ENCODE assay signal across 15 cellular contexts in genomic region chr7:82362129-82362528, GRCh38.
DNase-seq lines count a peak whose midpoint lies in the region; ATAC-seq, FAIRE-seq and TF ChIP-seq lines count a peak whose summit lies in the region.
"Had no signal": no experiment of that assay in that cellular context is flagged by ENCODE, and none has a peak within 500 bp of the region (broad histone marks: within the 10 kb centered on the region; RNA-seq: fewer than 3 reads in every experiment).

No MANE protein-coding gene starts in this region.

- H3K36me3 Mint-ChIP-seq in HFFc6 (ENCODE audit: low read depth) (no peaks in the 10 kb centered on the region), glutamatergic neuron (ENCODE audit: unreplicated experiment) (no peaks in the 10 kb centered on the region)

- no peak for TF ChIP-seq CTCF in HFFc6 (IDR thresholded peaks at IDR 0.05)
- no peak for TF ChIP-seq CTCF in glutamatergic neuron (IDR thresholded peaks at IDR 0.05; ENCODE audit: partially characterized antibody, unreplicated experiment)
- TF ChIP-seq CTCF in GM13977 (IDR thresholded peaks at IDR 0.05; ENCODE audit: extremely low read depth, insufficient read depth, missing control alignments), result no peak

- H3K9me3 ChIP-seq in SJCRH30 (replicated peaks), result peaks cover 3% of the 10 kb centered on the region; the same call in 1 of the 2 replicates
- H3K9me3 ChIP-seq: spleen had no signal

- in situ Hi-C loops in GM13977 (cut with MboI; ENCODE audit: low pct_unique_long_range_greater_than_20kb, low sequenced_read_pairs, unreplicated experiment), result no loop called here

- no peak overlapping the region for H3K4me3 ChIP-seq in SJCRH30
- H3K4me3 ChIP-seq: spleen had no signal

- no peak overlapping the region for H3K27ac ChIP-seq in SJCRH30
- H3K27ac ChIP-seq: spleen had no signal

- H3K9me3 Mint-ChIP-seq in HFFc6, result no peaks in the 10 kb centered on the region; the same call in 1 of the 2 replicates
- peaks cover 9% of the 10 kb centered on the region for H3K9me3 Mint-ChIP-seq in glutamatergic neuron (ENCODE audit: unreplicated experiment)
- H3K9me3 Mint-ChIP-seq: stimulated activated naive CD8-positive, alpha-beta T cell treated with anti-CD3 and anti-CD28 coated beads, Interleukin-15, Interleukin-2, amounts not matched to agents 100 ng/mL and 50 ng/mL, for 24 hours had no signal

- DNase-seq in AG08396 (ENCODE audit: low spot score) (peak; percentile 16), HFFc6 (peak; percentile 73), amniotic epithelial cell (ENCODE audit: low read depth) (peak; percentile 34), glutamatergic neuron (no peak), GM13977 (ENCODE audit: low spot score) (no peak), RCC 7860 (ENCODE audit: low spot score) (no peak), SJCRH30 (no peak)
- DNase-seq: activated CD8-positive, alpha-beta T cell treated with anti-CD3 and anti-CD28 coated beads, Interleukin-2, amount 10 ng/mL, durations not matched to agents 7 days and 5 days; aorta; kidney glomerular epithelial cell; NCI-H1092; NCI-H446; spleen had no signal

- no peaks in the 10 kb centered on the region for H3K4me1 ChIP-seq in SJCRH30
- H3K4me1 ChIP-seq: spleen had no signal

- H3K27ac Mint-ChIP-seq in HFFc6, result peak overlapping the region; percentile 79
- peak overlapping the region; percentile 15 for H3K27ac Mint-ChIP-seq in glutamatergic neuron (ENCODE audit: unreplicated experiment)
- H3K27ac Mint-ChIP-seq: activated CD8-positive, alpha-beta T cell treated with anti-CD3 and anti-CD28 coated beads, Interleukin-2, amount 10 ng/mL, durations not matched to agents 7 days and 5 days; stimulated activated naive CD8-positive, alpha-beta T cell treated with anti-CD3 and anti-CD28 coated beads, Interleukin-15, Interleukin-2, amounts not matched to agents 100 ng/mL and 50 ng/mL, for 24 hours had no signal

- H3K4me1 Mint-ChIP-seq in HFFc6 (ENCODE audit: low read depth) (peaks cover 29% of the 10 kb centered on the region), glutamatergic neuron (ENCODE audit: low read depth, unreplicated experiment) (peaks cover 64% of the 10 kb centered on the region)

- H3K4me3 Mint-ChIP-seq in HFFc6, result peak overlapping the region; percentile 70
- H3K4me3 Mint-ChIP-seq in glutamatergic neuron (ENCODE audit: unreplicated experiment), result no peak overlapping the region
- H3K4me3 Mint-ChIP-seq: activated CD8-positive, alpha-beta T cell treated with anti-CD3 and anti-CD28 coated beads, Interleukin-2, amount 10 ng/mL, durations not matched to agents 7 days and 5 days; stimulated activated naive CD8-positive, alpha-beta T cell treated with anti-CD3 and anti-CD28 coated beads, Interleukin-15, Interleukin-2, amounts not matched to agents 100 ng/mL and 50 ng/mL, for 24 hours had no signal

- H3K36me3 ChIP-seq in SJCRH30, result no peaks in the 10 kb centered on the region
- H3K36me3 ChIP-seq: spleen had no signal

- H3K27me3 ChIP-seq in SJCRH30, result no peaks in the 10 kb centered on the region
- H3K27me3 ChIP-seq: spleen had no signal

- H3K27me3 Mint-ChIP-seq in HFFc6 (ENCODE audit: insufficient read depth) (no peaks in the 10 kb centered on the region), glutamatergic neuron (ENCODE audit: unreplicated experiment) (peaks cover 2% of the 10 kb centered on the region)
- H3K27me3 Mint-ChIP-seq: stimulated activated naive CD8-positive, alpha-beta T cell treated with anti-CD3 and anti-CD28 coated beads, Interleukin-15, Interleukin-2, amounts not matched to agents 100 ng/mL and 50 ng/mL, for 24 hours had no signal

- ATAC-seq in HG03039 (IDR thresholded peaks at IDR 0.05; ENCODE audit: unreplicated experiment), result no peak
- ATAC-seq: activated CD8-positive, alpha-beta T cell treated with anti-CD3 and anti-CD28 coated beads, Interleukin-2, amount 10 ng/mL, durations not matched to agents 7 days and 5 days had no signal

- no peak for FAIRE-seq in RCC 7860 (lab: Jason Lieb, UNC)

Comparison
In these comparisons a context has a peak if more than half of its experiments do, and no peak if none do; other contexts are left out.
1. DNase-seq: peak in AG08396 (single experiment), HFFc6 (single experiment) and amniotic epithelial cell (single experiment); none in glutamatergic neuron (single experiment), GM13977 (single experiment), RCC 7860 (single experiment) and SJCRH30 (0 of 2).